ENCODE assay signal across 8 cellular contexts in genomic region chr15:72796210-72796514, GRCh38. TPM values are rescaled to one million over a fixed set of nuclear protein-coding genes. Genes with fewer than 3 reads are reported as not detected.
DNase-seq lines count a peak whose midpoint lies in the region; ATAC-seq and TF ChIP-seq lines count a peak whose summit lies in the region.
"Had no signal": no experiment of that assay in that cellular context is flagged by ENCODE, and none has a peak within 500 bp of the region (broad histone marks: within the 10 kb centered on the region; RNA-seq: fewer than 3 reads in every experiment).

No MANE protein-coding gene starts in this region.

- H3K27me3 Mint-ChIP-seq in H9 (ENCODE audit: low read depth): peaks cover 18% of the 10 kb centered on the region

- H3K23ac ChIP-seq in H9 (ENCODE audit: insufficient read length, low read depth, low read length): no peak overlapping the region

- no peak overlapping the region for H3K14ac ChIP-seq in H9 (ENCODE audit: insufficient read depth, low read length)

- no peaks in the 10 kb centered on the region for H3K79me2 ChIP-seq in H9 (ENCODE audit: insufficient read depth, low read length)

- DNase-seq in H9 (no peak), RPMI8226 (peak; percentile 35), esophagus squamous epithelium (lab: John Stamatoyannopoulos, UW) (no peak), gastrocnemius medialis (no peak), spleen (no peak), NCI-H1436 treated with DMSO at 0.1 percent for 48 hours (lab: John Stamatoyannopoulos, UW) (no peak)

- WGBS in H9 (ENCODE audit: extremely low coverage, insufficient read length, low lambda C conversion rate): no CpG with 5 or more reads among the region's 7 CpGs
- 65 to 71% methylated on average over 7 of the region's 7 CpGs for WGBS in esophagus squamous epithelium, 2 donors
- 62 to 72% (median 68%) methylated on average over 7 of the region's 7 CpGs for WGBS in spleen, 5 donors

- H3K27ac ChIP-seq in H9 (ENCODE audit: insufficient read length, low read depth, low read length) (no peak overlapping the region), esophagus squamous epithelium (no peak overlapping the region), gastrocnemius medialis (no peak overlapping the region), spleen (no peak overlapping the region)
- H3K27ac ChIP-seq: pancreas had no signal

- H3K4me3 ChIP-seq in esophagus squamous epithelium (peak overlapping the region in 3 of 4 donors; percentile 38 to 72 (median 52)), gastrocnemius medialis (peak overlapping the region in 3 of 4 donors; percentile 57 to 64 (median 61)), spleen (peak overlapping the region in 4 of 8 donors; percentile 43 to 72 (median 50))

- H3K79me1 ChIP-seq in H9 (ENCODE audit: insufficient read depth, low read depth, low read length, poor library complexity, severe bottlenecking): no peaks in the 10 kb centered on the region

- H3K36me3 ChIP-seq in esophagus squamous epithelium (no peaks in the 10 kb centered on the region), gastrocnemius medialis (no peaks in the 10 kb centered on the region), spleen (no peaks in the 10 kb centered on the region)
- H3K36me3 ChIP-seq: pancreas had no signal

- H3K4me2 ChIP-seq in H9 (ENCODE audit: insufficient read depth, insufficient read length, low read length): peak overlapping the region; percentile 35

- H3K4ac ChIP-seq in H9 (ENCODE audit: low read depth, low read length): no peak overlapping the region

- no peaks in the 10 kb centered on the region for H3K4me1 ChIP-seq in H9 (ENCODE audit: insufficient read depth, low read length)
- peaks cover 0 to 14% (median 8%) of the 10 kb centered on the region in 3 donors for H3K4me1 ChIP-seq in esophagus squamous epithelium
- peaks cover 0 to 10% of the 10 kb centered on the region in 2 donors for H3K4me1 ChIP-seq in gastrocnemius medialis
- H3K4me1 ChIP-seq in spleen: peaks cover 0 to 19% (median 12%) of the 10 kb centered on the region in 6 donors
- H3K4me1 ChIP-seq: pancreas had no signal

- no peaks in the 10 kb centered on the region for H3K36me3 Mint-ChIP-seq in H9 (ENCODE audit: insufficient read depth in 1 of 3, low read depth in 3 of 3)

- no peak overlapping the region for H2BK12ac ChIP-seq in H9 (ENCODE audit: insufficient read length, low read depth, low read length)

- H4K8ac ChIP-seq in H9 (replicated peaks; ENCODE audit: insufficient read length, low read depth, low read length): no peak overlapping the region

- ATAC-seq in gastrocnemius medialis (peak in 1 of 2 donors; percentile 6), HG03095 (IDR thresholded peaks at IDR 0.05; ENCODE audit: unreplicated experiment) (no peak)

- in situ Hi-C loops in gastrocnemius medialis (cut with MboI; ENCODE audit: low sequenced_read_pairs in 4 of 4): loop anchor here in 3 of 4 donors (5.0 to 25.0 kb wide), 4 partner anchors 281 to 441 kb away; no protein-coding TSS in a partner anchor

- intact Hi-C loops in esophagus squamous epithelium (cut with DNase I) (no loop called here), gastrocnemius medialis (cut with DNase I; ENCODE audit: low total_unique reads) (loop anchor here (1.0 to 10.0 kb wide), 5 partner anchors 41 to 476 kb away; no protein-coding TSS in a partner anchor), spleen (cut with DNase I; ENCODE audit: low total_unique reads) (loop anchor here (5.0 kb wide), 1 partner anchor 281 kb away; no protein-coding TSS in a partner anchor)

- H3K23me2 ChIP-seq in H9 (ENCODE audit: insufficient read length, low read depth, low read length, poor library complexity, severe bottlenecking): peaks cover 4% of the 10 kb centered on the region

- H2BK5ac ChIP-seq in H9 (ENCODE audit: insufficient read length, low read length): no peak overlapping the region

- peaks cover 10 to 12% of the 10 kb centered on the region in 2 experiments for H3K4me1 Mint-ChIP-seq in H9

- H4K5ac ChIP-seq in H9 (ENCODE audit: insufficient read length, low read depth, low read length): no peak overlapping the region

- H3T11ph ChIP-seq in H9 (ENCODE audit: low read length): no peak overlapping the region

- H2AK5ac ChIP-seq in H9 (ENCODE audit: insufficient read length, low read length): no peak overlapping the region

- no peak overlapping the region for H2BK120ac ChIP-seq in H9 (ENCODE audit: low read depth, low read length, poor library complexity, severe bottlenecking)

- H4K91ac ChIP-seq in H9 (ENCODE audit: insufficient read length, low read depth, low read length): no peak overlapping the region

- H3K9me3 Mint-ChIP-seq in H9: no peaks in the 10 kb centered on the region; a peak in 1 of 5 replicates

- H4K20me1 ChIP-seq in H9 (ENCODE audit: control insufficient read depth, insufficient read depth, insufficient read length): no peaks in the 10 kb centered on the region

- H3K27me3 ChIP-seq in H9 (ENCODE audit: insufficient read depth, low read length) (no peaks in the 10 kb centered on the region), esophagus squamous epithelium (peaks cover 0 to 31% (median 0%) of the 10 kb centered on the region in 4 donors), gastrocnemius medialis (no peaks in the 10 kb centered on the region), spleen (replicated peaks in 1 of 7) (peaks cover 0 to 57% (median 17%) of the 10 kb centered on the region in 7 donors)
- H3K27me3 ChIP-seq: pancreas had no signal

- TF ChIP-seq POLR2A in esophagus squamous epithelium (IDR thresholded peaks at IDR 0.05) (no peak), gastrocnemius medialis (IDR thresholded peaks at IDR 0.05) (no peak), spleen (IDR thresholded peaks at IDR 0.05) (no peak)

- H3K18ac ChIP-seq in H9 (ENCODE audit: insufficient read length, low read depth, low read length): no peak overlapping the region

- no peak overlapping the region for H3K9ac ChIP-seq in H9 (ENCODE audit: extremely low read depth, insufficient read length, low read length)

- H3K4me3 Mint-ChIP-seq in H9: peak overlapping the region; percentile 72 to 87

- no peak for TF ChIP-seq CTCF in H9 (conservative IDR thresholded peaks at IDR 0.05)
- no peak for TF ChIP-seq CTCF in esophagus squamous epithelium (IDR thresholded peaks at IDR 0.05)
- no peak for TF ChIP-seq CTCF in gastrocnemius medialis (IDR thresholded peaks at IDR 0.05 in 4 of 5, conservative IDR thresholded peaks at IDR 0.05 in 1 of 5)
- no peak for TF ChIP-seq CTCF in spleen (IDR thresholded peaks at IDR 0.05 in 8 of 11, conservative IDR thresholded peaks at IDR 0.05 in 3 of 11)

- H3K9me3 ChIP-seq in H9 (ENCODE audit: control insufficient read depth, low read depth, low read length): no peaks in the 10 kb centered on the region
- H3K9me3 ChIP-seq in esophagus squamous epithelium: no peaks in the 10 kb centered on the region
- no peaks in the 10 kb centered on the region for H3K9me3 ChIP-seq in gastrocnemius medialis
- H3K9me3 ChIP-seq in spleen: no peaks in the 10 kb centered on the region
- H3K9me3 ChIP-seq: pancreas had no signal

- H3K56ac ChIP-seq in H9 (ENCODE audit: insufficient read length, low read depth, low read length): no peak overlapping the region

- H2AFZ ChIP-seq in H9 (ENCODE audit: low read length): no peak overlapping the region

- H2BK15ac ChIP-seq in H9 (ENCODE audit: low read depth, low read length): no peak overlapping the region

- no peak overlapping the region for H3K27ac Mint-ChIP-seq in H9

- H2BK20ac ChIP-seq in H9 (ENCODE audit: low read depth, low read length, poor library complexity, severe bottlenecking): no peak overlapping the region

RNA-seq across cellular contexts. Expression of gene ADPGK, which starts 12.6 kb away (rescaled TPM):
- total RNA-seq in H9 (2021) (48.5 and 54.8 TPM in 2 replicates), esophagus squamous epithelium (10 to 100 TPM; 25.1 to 55.5 (median 32.8) TPM), gastrocnemius medialis (10 to 100 TPM; 13.4 to 23.2 (median 17.2) TPM), spleen (100 to 1,000 TPM in 4 of 7 donors, 10 to 100 TPM in 3; 89.0 to 119 (median 103) TPM)
- 100 to 1,000 TPM in 1 of 3 donors, 10 to 100 TPM in 2; 65.4 to 103 (median 68.0) TPM for polyA plus RNA-seq in spleen
